ENCODE assay signal across 27 cellular contexts in the genomic region with DNA sequence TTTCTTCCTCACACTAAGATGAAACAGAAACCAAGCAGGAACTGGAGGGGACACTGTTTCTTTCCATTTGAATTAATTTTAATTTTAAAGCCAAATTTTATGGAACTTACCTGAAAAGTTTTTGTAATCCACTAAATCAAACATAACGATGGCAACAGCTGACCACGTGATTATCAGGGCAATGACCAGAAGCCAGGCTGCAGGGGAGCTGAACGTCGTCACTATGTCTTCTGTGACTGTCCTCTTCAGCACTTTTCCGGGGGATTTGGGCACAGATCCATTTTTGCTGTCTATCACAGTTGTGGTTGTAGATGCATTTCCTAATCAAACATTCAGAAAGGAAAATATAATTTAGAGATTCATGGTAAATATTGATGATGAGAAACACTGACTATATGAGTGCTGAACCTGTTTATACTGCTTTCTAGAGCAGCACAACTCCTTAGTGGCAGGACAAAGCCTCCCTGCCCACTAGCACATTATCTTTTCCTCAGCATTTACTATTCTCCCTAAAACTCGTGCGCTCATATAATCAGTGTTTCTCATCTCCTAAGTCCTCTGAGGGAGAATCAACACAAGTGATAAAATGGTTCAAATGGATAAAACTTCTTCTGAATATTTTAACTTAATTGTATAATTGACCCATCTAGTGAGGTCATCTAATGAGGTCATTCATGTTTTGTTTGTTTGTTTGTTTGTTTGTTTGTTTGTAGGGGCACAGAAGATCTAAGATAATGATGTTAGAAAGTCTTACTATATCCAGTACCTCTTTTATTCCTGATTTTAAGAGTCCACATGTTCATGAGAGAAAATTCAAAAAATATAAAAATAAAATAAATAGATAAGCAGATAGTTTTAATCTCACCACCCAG.
DNase-seq lines count a peak whose midpoint lies in the region; ATAC-seq, FAIRE-seq and TF ChIP-seq lines count a peak whose summit lies in the region.
"Had no signal": no experiment of that assay in that cellular context is flagged by ENCODE, and none has a peak within 500 bp of the region (broad histone marks: within the 10 kb centered on the region; RNA-seq: fewer than 3 reads in every experiment).

No MANE protein-coding gene starts in this region.

- CTCF ChIA-PET in H1 (lab: Charles Lee; ENCODE audit: partially characterized antibody), result no interaction called here

- no peak overlapping the region for H3K23ac ChIP-seq in H1 (ENCODE audit: insufficient read length)

- H2BK120ac ChIP-seq in H1 (replicated peaks; ENCODE audit: low read depth, low read length), result no peak overlapping the region

- H2BK15ac ChIP-seq in H1 (ENCODE audit: low read length), result no peak overlapping the region

- H3K4me2 ChIP-seq in H1 (ENCODE audit: insufficient read depth in 1 of 2, low read depth in 2 of 2, low read length in 2 of 2), result no peak overlapping the region

- no peaks in the 10 kb centered on the region for H3K27me3 Mint-ChIP-seq in activated CD4-positive, alpha-beta T cell treated with anti-CD3 and anti-CD28 coated beads, Interleukin-2, amount 10 ng/mL, durations not matched to agents 24 days and 14 days
- H3K27me3 Mint-ChIP-seq: activated CD4-positive, alpha-beta memory T cell treated with anti-CD3 and anti-CD28 coated beads, Interleukin-2, amount 10 ng/mL, durations not matched to agents 7 days and 5 days; stimulated activated naive CD8-positive, alpha-beta T cell treated with anti-CD3 and anti-CD28 coated beads, Interleukin-15, Interleukin-2, amounts not matched to agents 100 ng/mL and 50 ng/mL, for 24 hours had no signal

- no peak for TF ChIP-seq EP300 in H1 (IDR thresholded peaks at IDR 0.05; ENCODE audit: borderline replicate concordance in 1 of 2, low read depth in 2 of 2, low read length in 2 of 2)

- H3K27ac Mint-ChIP-seq in activated CD4-positive, alpha-beta T cell treated with anti-CD3 and anti-CD28 coated beads, Interleukin-2, amount 10 ng/mL, durations not matched to agents 24 days and 14 days, result no peak overlapping the region
- H3K27ac Mint-ChIP-seq: activated CD4-positive, alpha-beta memory T cell treated with anti-CD3 and anti-CD28 coated beads, Interleukin-2, amount 10 ng/mL, durations not matched to agents 7 days and 5 days; CD8-positive, alpha-beta memory T cell; stimulated activated naive CD8-positive, alpha-beta T cell treated with anti-CD3 and anti-CD28 coated beads, Interleukin-15, Interleukin-2, amounts not matched to agents 100 ng/mL and 50 ng/mL, for 24 hours had no signal

- H3K27ac ChIP-seq in H1 (ENCODE audit: low read depth, low read length), result no peak overlapping the region
- H3K27ac ChIP-seq: 22Rv1, brain microvascular endothelial cell, tibial nerve had no signal

- no peak overlapping the region for H3K9ac ChIP-seq in H1 (replicated peaks in 1 of 4; ENCODE audit: extremely low read depth in 1 of 4, low read depth in 3 of 4, low read length in 3 of 4)

- H2BK20ac ChIP-seq in H1 (ENCODE audit: low read length), result no peak overlapping the region

- no peak for FAIRE-seq in H1 (lab: Jason Lieb, UNC)
- FAIRE-seq: colon had no signal

- TF ChIP-seq POLR2A in H1 (IDR thresholded peaks at IDR 0.05; ENCODE audit: control extremely low read depth in 1 of 2, low read depth in 2 of 2, low read length in 2 of 2), result no peak

- no peaks in the 10 kb centered on the region for H3K9me3 ChIP-seq in H1 (ENCODE audit: insufficient read depth in 2 of 2, low read depth in 1 of 2, low read length in 1 of 2)
- H3K9me3 ChIP-seq: tibial nerve had no signal

- DNase-seq in DMS53 (lab: John Stamatoyannopoulos, UW) (peak; percentile 19), DMS53 treated with DMSO at 0.1 percent for 48 hours (lab: John Stamatoyannopoulos, UW; ENCODE audit: unreplicated experiment) (no peak), NCI-H146 treated with DMSO at 0.1 percent for 48 hours (lab: John Stamatoyannopoulos, UW; ENCODE audit: unreplicated experiment) (peak; percentile 76), H1 (ENCODE audit: low read depth in 1 of 2, low spot score in 2 of 2) (no peak), midbrain (lab: John Stamatoyannopoulos, UW) (peak; percentile 12), kidney tubule cell (ENCODE audit: low spot score) (no peak)
- no peak for DNase-seq in activated CD4-positive, alpha-beta T cell treated with anti-CD3 and anti-CD28 coated beads, Interleukin-2, amount 10 ng/mL, durations not matched to agents 24 days and 14 days
- DNase-seq: activated CD4-positive, alpha-beta memory T cell treated with anti-CD3 and anti-CD28 coated beads, Interleukin-2, amount 10 ng/mL, durations not matched to agents 7 days and 5 days; activated gamma-delta T cell; activated T-cell treated with anti-CD3 and anti-CD28 coated beads for 4 hours; AML-193; brain microvascular endothelial cell; CD8-positive, alpha-beta memory T cell; DMS153; GDM1; HCEC 1CT; KG1; MV-4-11; NCI-H2107; NCI-H446 treated with DMSO at 0.1 percent for 48 hours; RPMI8226; stimulated activated CD4-positive, alpha-beta T cell treated with anti-CD3 and anti-CD28 coated beads, Interleukin-4, amount 100 ng/mL, for 24 hours had no signal

- no peak for ATAC-seq in HG03432 (IDR thresholded peaks at IDR 0.05; ENCODE audit: unreplicated experiment)

- H3K79me1 ChIP-seq in H1 (ENCODE audit: low read depth, low read length), result no peaks in the 10 kb centered on the region

- H3K27me3 ChIP-seq in H1 (replicated peaks in 1 of 4; ENCODE audit: control insufficient read depth in 3 of 4, extremely low read depth in 1 of 4, insufficient read depth in 3 of 4, low read length in 3 of 4), result no peaks in the 10 kb centered on the region
- H3K27me3 ChIP-seq: brain microvascular endothelial cell, tibial nerve had no signal

- H3K4me3 Mint-ChIP-seq in activated CD4-positive, alpha-beta T cell treated with anti-CD3 and anti-CD28 coated beads, Interleukin-2, amount 10 ng/mL, durations not matched to agents 24 days and 14 days, result no peak overlapping the region
- H3K4me3 Mint-ChIP-seq: activated CD4-positive, alpha-beta memory T cell treated with anti-CD3 and anti-CD28 coated beads, Interleukin-2, amount 10 ng/mL, durations not matched to agents 7 days and 5 days; CD8-positive, alpha-beta memory T cell; stimulated activated naive CD8-positive, alpha-beta T cell treated with anti-CD3 and anti-CD28 coated beads, Interleukin-15, Interleukin-2, amounts not matched to agents 100 ng/mL and 50 ng/mL, for 24 hours had no signal

- intact Hi-C loops in activated CD4-positive, alpha-beta T cell treated with anti-CD3 and anti-CD28 coated beads, Interleukin-2, amount 10 ng/mL, durations not matched to agents 24 days and 14 days (cut with micrococcal nuclease), result no loop called here

- H3K23me2 ChIP-seq in H1 (ENCODE audit: low read depth, low read length), result no peaks in the 10 kb centered on the region

- POLR2A ChIA-PET in H1 (lab: Charles Lee; ENCODE audit: partially characterized antibody), result interaction anchor here (1.2 kb wide), 1 partner anchor 145 kb away, joined by 4 read pairs; no protein-coding TSS in a partner anchor

- no peak overlapping the region for H2BK5ac ChIP-seq in H1 (ENCODE audit: low read depth, low read length)

- no peaks in the 10 kb centered on the region for H3K36me3 Mint-ChIP-seq in activated CD4-positive, alpha-beta T cell treated with anti-CD3 and anti-CD28 coated beads, Interleukin-2, amount 10 ng/mL, durations not matched to agents 24 days and 14 days (ENCODE audit: low read depth)
- H3K36me3 Mint-ChIP-seq: CD8-positive, alpha-beta memory T cell had no signal

- H3K4ac ChIP-seq in H1 (replicated peaks; ENCODE audit: insufficient read length, low read depth, low read length), result no peak overlapping the region

- H2AFZ ChIP-seq in H1 (ENCODE audit: low read length), result peak overlapping the region; percentile 43; the same call in 1 of the 2 replicates

- H2BK12ac ChIP-seq in H1 (ENCODE audit: low read depth, low read length), result no peak overlapping the region

- no peak overlapping the region for H4K5ac ChIP-seq in H1 (ENCODE audit: insufficient read length, low read depth, low read length)

- no peak overlapping the region for H4K91ac ChIP-seq in H1 (replicated peaks; ENCODE audit: insufficient read length, low read length)

- H3K14ac ChIP-seq in H1 (ENCODE audit: insufficient read length), result no peak overlapping the region

- H3K4me3 ChIP-seq in H1 (ENCODE audit: extremely low read depth in 1 of 4, insufficient read depth in 2 of 4, low read depth in 3 of 4, low read length in 4 of 4), result no peak overlapping the region

- no peak overlapping the region for H4K8ac ChIP-seq in H1 (ENCODE audit: extremely low read depth, insufficient read depth, low read length)

- no peaks in the 10 kb centered on the region for H3K79me2 ChIP-seq in H1 (ENCODE audit: control insufficient read depth in 1 of 2, insufficient read depth in 2 of 2, low read length in 2 of 2)

- peaks cover 0 to 36% (median 0%) of the 10 kb centered on the region in 4 experiments; a peak in 2 of 8 replicates for H3K36me3 ChIP-seq in H1 (ENCODE audit: control insufficient read depth in 2 of 4, insufficient read depth in 4 of 4, low read length in 3 of 4)
- H3K36me3 ChIP-seq: brain microvascular endothelial cell, tibial nerve had no signal

- no peaks in the 10 kb centered on the region; a peak in 1 of 7 replicates for H3K4me1 ChIP-seq in H1 (replicated peaks in 1 of 4; ENCODE audit: control insufficient read depth in 3 of 4, insufficient read depth in 4 of 4, low read length in 3 of 4)
- H3K4me1 ChIP-seq: tibial nerve had no signal

- TF ChIP-seq CTCF in H1 (IDR thresholded peaks at IDR 0.05; ENCODE audit: control extremely low read depth in 1 of 3, insufficient read depth in 1 of 3, low read depth in 1 of 3, low read length in 3 of 3), result no peak

- no peak overlapping the region for H2AK5ac ChIP-seq in H1 (ENCODE audit: low read depth, low read length)

- no peaks in the 10 kb centered on the region for H4K20me1 ChIP-seq in H1 (replicated peaks in 1 of 2; ENCODE audit: control insufficient read depth in 1 of 2, insufficient read depth in 2 of 2, low read length in 2 of 2)

- WGBS in H1 (ENCODE audit: extremely low coverage in 1 of 2, insufficient coverage in 1 of 2, insufficient read length in 1 of 2, insufficient replicate concordance in 2 of 2, low coverage in 1 of 2, low lambda C conversion rate in 2 of 2, missing lambda C conversion rate in 1 of 2), 2 experiments, result 88% methylated on average over 7 of the region's 7 CpGs; no CpG with 5 or more reads in 1 of the 2 experiments

- H3K9me3 Mint-ChIP-seq in activated CD4-positive, alpha-beta T cell treated with anti-CD3 and anti-CD28 coated beads, Interleukin-2, amount 10 ng/mL, durations not matched to agents 24 days and 14 days, result no peaks in the 10 kb centered on the region
- H3K9me3 Mint-ChIP-seq: activated CD4-positive, alpha-beta memory T cell treated with anti-CD3 and anti-CD28 coated beads, Interleukin-2, amount 10 ng/mL, durations not matched to agents 7 days and 5 days had no signal

- no peak overlapping the region for H3K18ac ChIP-seq in H1 (ENCODE audit: extremely low read depth, low read length)

- H3K56ac ChIP-seq in H1 (replicated peaks; ENCODE audit: insufficient read length, low read depth, low read length), result no peak overlapping the region

- H3K4me1 Mint-ChIP-seq in activated CD4-positive, alpha-beta T cell treated with anti-CD3 and anti-CD28 coated beads, Interleukin-2, amount 10 ng/mL, durations not matched to agents 24 days and 14 days, result no peaks in the 10 kb centered on the region
- H3K4me1 Mint-ChIP-seq: activated CD4-positive, alpha-beta memory T cell treated with anti-CD3 and anti-CD28 coated beads, Interleukin-2, amount 10 ng/mL, durations not matched to agents 7 days and 5 days; CD8-positive, alpha-beta memory T cell had no signal

- TF ChIP-seq RAD21 in H1 (IDR thresholded peaks at IDR 0.05 in 1 of 2, conservative IDR thresholded peaks at IDR 0.05 in 1 of 2; ENCODE audit: low read depth in 2 of 2, low read length in 2 of 2), result no peak

Comparison
In these comparisons a context has a peak if more than half of its experiments do, and no peak if none do; other contexts are left out.
1. DNase-seq: peak in DMS53 (single experiment), NCI-H146 treated with DMSO at 0.1 percent for 48 hours (single experiment) and midbrain (single experiment); none in DMS53 treated with DMSO at 0.1 percent for 48 hours (single experiment), H1 (0 of 2), kidney tubule cell (single experiment) and activated CD4-positive, alpha-beta T cell treated with anti-CD3 and anti-CD28 coated beads, Interleukin-2, amount 10 ng/mL, durations not matched to agents 24 days and 14 days (single experiment).